In genomic region chr18:76524900-76525698, GRCh38 we compare ENCODE assay signal across 1 cellular context.
A peak's percentile ranks its signal among the peaks of the same experiment; 100 is the strongest.
TF ChIP-seq lines count a peak whose summit lies in the region.

No MANE protein-coding gene starts in this region.

TF ChIP-seq in HepG2, 621 proteins besides CTCF, POLR2A, EP300 and RAD21 (continued from another document):
- TF ChIP-seq SOX6 (IDR thresholded peaks at IDR 0.05) (no peak), SOX6 (CRISPR knock-in tag; IDR thresholded peaks at IDR 0.05) (no peak), ZMYM4 (CRISPR knock-in tag; IDR thresholded peaks at IDR 0.05) (no peak), ARHGAP35 (CRISPR knock-in tag; IDR thresholded peaks at IDR 0.05; ENCODE audit: borderline replicate concordance) (no peak), FOXM1 (CRISPR knock-in tag; IDR thresholded peaks at IDR 0.05) (no peak), ZNF337 (CRISPR knock-in tag; IDR thresholded peaks at IDR 0.05; ENCODE audit: borderline replicate concordance, low read depth) (no peak), SNAPC5 (CRISPR knock-in tag; IDR thresholded peaks at IDR 0.05; ENCODE audit: borderline replicate concordance) (no peak), SSRP1 (CRISPR knock-in tag; IDR thresholded peaks at IDR 0.05) (no peak), MIER3 (CRISPR knock-in tag; IDR thresholded peaks at IDR 0.05; ENCODE audit: borderline replicate concordance) (no peak), RFX1 (IDR thresholded peaks at IDR 0.05) (peak; percentile 65; the same call in 1 of the 2 replicates), MEF2D (CRISPR knock-in tag; IDR thresholded peaks at IDR 0.05) (no peak), HDAC1 (CRISPR knock-in tag; IDR thresholded peaks at IDR 0.05) (no peak), RNF2 (conservative IDR thresholded peaks at IDR 0.05; ENCODE audit: low read depth) (peak; percentile 46; the same call in 1 of the 2 replicates), ZNF891 (CRISPR knock-in tag; IDR thresholded peaks at IDR 0.05) (no peak), TEF (CRISPR knock-in tag; IDR thresholded peaks at IDR 0.05) (no peak), PHF21A (CRISPR knock-in tag; IDR thresholded peaks at IDR 0.05) (no peak), ZBTB21 (CRISPR knock-in tag; IDR thresholded peaks at IDR 0.05) (no peak), CEBPB (IDR thresholded peaks at IDR 0.05; ENCODE audit: borderline replicate concordance, low read depth, low read length) (no peak), FOXA1 (IDR thresholded peaks at IDR 0.05) (no peak), FOXA1 (CRISPR knock-in tag; IDR thresholded peaks at IDR 0.05) (peak; percentile 45), SIX1 (CRISPR knock-in tag; IDR thresholded peaks at IDR 0.05; ENCODE audit: borderline replicate concordance) (peak; percentile 94), ZSCAN20 (CRISPR knock-in tag; IDR thresholded peaks at IDR 0.05; ENCODE audit: borderline replicate concordance) (no peak), MXD3 (CRISPR knock-in tag; IDR thresholded peaks at IDR 0.05) (no peak), CENPT (CRISPR knock-in tag; IDR thresholded peaks at IDR 0.05; ENCODE audit: low read depth) (no peak), PPARG (CRISPR knock-in tag; conservative IDR thresholded peaks at IDR 0.05) (no peak), SKIL (CRISPR knock-in tag; IDR thresholded peaks at IDR 0.05; ENCODE audit: borderline replicate concordance) (no peak), FOXA3 (CRISPR knock-in tag; IDR thresholded peaks at IDR 0.05) (peak; percentile 47; the same call in 1 of the 2 replicates), CENPX (CRISPR knock-in tag; IDR thresholded peaks at IDR 0.05) (no peak), NFIB (CRISPR knock-in tag; IDR thresholded peaks at IDR 0.05; ENCODE audit: borderline replicate concordance) (no peak), TBX3 (IDR thresholded peaks at IDR 0.05; ENCODE audit: borderline replicate concordance) (peak; percentile 37; the same call in 1 of the 2 replicates), RFX3 (CRISPR knock-in tag; IDR thresholded peaks at IDR 0.05) (peak; percentile 74), ARID3A (IDR thresholded peaks at IDR 0.05; ENCODE audit: low read depth, low read length) (0 out of 2 replicates have a peak, but pooled peaks have one; percentile 49), MAFF (IDR thresholded peaks at IDR 0.05; ENCODE audit: low read depth, low read length) (peak; percentile 12; the same call in 1 of the 2 replicates)
